In the genomic region with DNA sequence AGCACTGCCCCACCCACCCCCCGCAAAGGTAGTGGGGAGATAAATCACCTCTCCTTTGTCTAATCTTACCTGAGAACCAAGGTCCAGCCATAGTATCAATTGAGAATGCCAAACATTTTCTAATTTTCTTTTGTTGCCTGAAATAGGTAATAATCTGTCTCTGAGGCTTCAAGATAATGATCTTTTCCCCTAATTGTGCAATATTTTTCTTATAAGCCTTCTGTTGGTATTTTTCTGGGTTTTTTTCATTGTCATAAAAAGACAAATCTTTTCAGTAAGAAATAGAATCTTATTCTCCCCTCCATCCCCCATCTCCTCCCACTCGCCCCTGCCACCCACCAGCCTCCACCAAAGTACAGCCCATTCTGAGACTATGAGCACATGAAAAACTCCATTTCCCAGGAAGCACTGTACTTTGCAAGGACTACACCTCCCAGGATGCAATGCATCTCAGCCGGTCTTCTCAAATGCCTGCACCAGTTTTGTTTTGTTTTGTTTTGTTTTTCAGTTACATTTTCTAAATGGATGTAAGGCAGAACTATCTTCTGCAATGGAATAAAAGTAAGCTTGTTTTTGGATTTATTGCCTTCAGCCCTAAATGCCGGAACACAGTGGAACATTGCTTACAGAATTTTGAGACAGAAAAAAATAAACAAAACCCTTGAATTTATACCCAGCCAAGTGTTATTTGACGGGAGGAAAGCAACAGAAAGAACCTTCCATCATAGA, we compare ENCODE assay signal across 8 cellular contexts.
DNase-seq lines count a peak whose midpoint lies in the region; ATAC-seq and TF ChIP-seq lines count a peak whose summit lies in the region.

No MANE protein-coding gene starts in this region.

- H2AFZ ChIP-seq in Loucy (ENCODE audit: low read length) = peak overlapping the region; percentile 84

- H3K4me3 ChIP-seq in heart left ventricle (peak overlapping the region in 8 of 12 donors; percentile 5 to 39 (median 22)), Loucy (ENCODE audit: low read length, poor library complexity, severe bottlenecking) (peak overlapping the region; percentile 69), right atrium auricular region (peak overlapping the region; percentile 10 to 28), skeletal muscle satellite cell (ENCODE audit: low read length) (peak overlapping the region; percentile 50)

- H3K9ac ChIP-seq in Loucy (ENCODE audit: low read depth, low read length, poor library complexity, severe bottlenecking) (peak overlapping the region; percentile 56), skeletal muscle satellite cell (ENCODE audit: low read depth, low read length) (no peak overlapping the region)

- no peaks in the 10 kb centered on the region for H3K79me2 ChIP-seq in Loucy (ENCODE audit: insufficient read depth, low read length)

- H3K4me2 ChIP-seq in Loucy (ENCODE audit: low read depth, low read length, poor library complexity, severe bottlenecking) (peak overlapping the region; percentile 57), skeletal muscle satellite cell (ENCODE audit: low read length) (peak overlapping the region; percentile 6)

- H3K4me3 Mint-ChIP-seq in activated CD4-positive, alpha-beta memory T cell treated with anti-CD3 and anti-CD28 coated beads for 36 hours = peak overlapping the region; percentile 52

- H3K4me1 ChIP-seq in heart left ventricle (no peaks in the 10 kb centered on the region), Loucy (ENCODE audit: insufficient read depth, low read length, poor library complexity, severe bottlenecking) (no peaks in the 10 kb centered on the region), right atrium auricular region (no peaks in the 10 kb centered on the region), skeletal muscle satellite cell (ENCODE audit: control insufficient read depth, insufficient read depth, low read length) (no peaks in the 10 kb centered on the region)

- CTCF ChIA-PET in HEK293T (lab: Yijun Ruan, JAX) = no interaction called here
- CTCF ChIA-PET in activated CD4-positive, alpha-beta memory T cell treated with anti-CD3 and anti-CD28 coated beads for 36 hours (lab: Charles Lee) = interaction anchor here (0.6 kb wide), 1 partner anchor 8 kb away, joined by 4 read pairs; no protein-coding TSS in a partner anchor

- POLR2A ChIA-PET in HEK293T (lab: Yijun Ruan, JAX) = no interaction called here
- POLR2A ChIA-PET in activated CD4-positive, alpha-beta memory T cell treated with anti-CD3 and anti-CD28 coated beads for 36 hours (lab: Charles Lee) = no interaction called here

- H3K9me3 ChIP-seq in heart left ventricle = no peaks in the 10 kb centered on the region
- no peaks in the 10 kb centered on the region for H3K9me3 ChIP-seq in Loucy (ENCODE audit: insufficient read depth, low read depth, low read length)
- H3K9me3 ChIP-seq in right atrium auricular region = no peaks in the 10 kb centered on the region
- no peaks in the 10 kb centered on the region for H3K9me3 ChIP-seq in skeletal muscle satellite cell (replicated peaks; ENCODE audit: low read length)

- no peaks in the 10 kb centered on the region for H3K36me3 Mint-ChIP-seq in activated CD4-positive, alpha-beta memory T cell treated with anti-CD3 and anti-CD28 coated beads for 36 hours

- no peaks in the 10 kb centered on the region for H3K9me3 Mint-ChIP-seq in activated CD4-positive, alpha-beta memory T cell treated with anti-CD3 and anti-CD28 coated beads for 36 hours

- no peak for DNase-seq in heart left ventricle
- DNase-seq in left ventricle myocardium superior = no peak
- peak; percentile 75 for DNase-seq in HEK293T (ENCODE audit: extremely low spot score)
- DNase-seq in activated CD4-positive, alpha-beta memory T cell treated with anti-CD3 and anti-CD28 coated beads for 36 hours = peak; percentile 11
- DNase-seq in right atrium auricular region (ENCODE audit: low spot score) = no peak
- DNase-seq in NCI-H345 (lab: John Stamatoyannopoulos, UW) = no peak

- intact Hi-C loops in heart left ventricle (cut with DNase I) (no loop called here), left ventricle myocardium superior (cut with micrococcal nuclease) (no loop called here)
- intact Hi-C loops in activated CD4-positive, alpha-beta memory T cell treated with anti-CD3 and anti-CD28 coated beads for 36 hours (cut with micrococcal nuclease) = no loop called here

- H3K27me3 Mint-ChIP-seq in activated CD4-positive, alpha-beta memory T cell treated with anti-CD3 and anti-CD28 coated beads for 36 hours = peaks cover 4% of the 10 kb centered on the region

- H3K27ac ChIP-seq in heart left ventricle (no peak overlapping the region), right atrium auricular region (no peak overlapping the region)

- ATAC-seq in heart left ventricle = no peak
- no peak for ATAC-seq in left ventricle myocardium superior

- H4K20me1 ChIP-seq in Loucy (ENCODE audit: insufficient read depth, low read length, poor library complexity, severe bottlenecking) = no peaks in the 10 kb centered on the region

- no peaks in the 10 kb centered on the region for H3F3A ChIP-seq in Loucy (ENCODE audit: low read depth)

- 37 to 56% (median 45%) methylated on average over 5 of the region's 5 CpGs for WGBS in heart left ventricle, 4 donors

- no peaks in the 10 kb centered on the region for H3K9me2 ChIP-seq in Loucy (replicated peaks; ENCODE audit: low read depth, low read length)

- no peaks in the 10 kb centered on the region for H3K36me3 ChIP-seq in heart left ventricle
- no peaks in the 10 kb centered on the region for H3K36me3 ChIP-seq in Loucy (ENCODE audit: insufficient read depth, low read length)
- no peaks in the 10 kb centered on the region for H3K36me3 ChIP-seq in right atrium auricular region
- no peaks in the 10 kb centered on the region for H3K36me3 ChIP-seq in skeletal muscle satellite cell (ENCODE audit: insufficient read depth, low read length)

- peaks cover 5% of the 10 kb centered on the region for H3K4me1 Mint-ChIP-seq in activated CD4-positive, alpha-beta memory T cell treated with anti-CD3 and anti-CD28 coated beads for 36 hours (ENCODE audit: low read depth)

- TF ChIP-seq POLR2A in heart left ventricle (IDR thresholded peaks at IDR 0.05) = no peak

- no peak for TF ChIP-seq CTCF in heart left ventricle (IDR thresholded peaks at IDR 0.05)
- no peak for TF ChIP-seq CTCF in Loucy (conservative IDR thresholded peaks at IDR 0.05; ENCODE audit: low read length)
- no peak for TF ChIP-seq CTCF in right atrium auricular region (IDR thresholded peaks at IDR 0.05)

- H3K27me3 ChIP-seq in heart left ventricle (peaks cover 0 to 4% (median 0%) of the 10 kb centered on the region in 9 donors), Loucy (ENCODE audit: insufficient read depth, low read length, poor library complexity, severe bottlenecking) (no peaks in the 10 kb centered on the region), right atrium auricular region (no peaks in the 10 kb centered on the region), skeletal muscle satellite cell (ENCODE audit: control insufficient read depth, insufficient read depth, low read length) (no peaks in the 10 kb centered on the region)

- no peak overlapping the region for H3K27ac Mint-ChIP-seq in activated CD4-positive, alpha-beta memory T cell treated with anti-CD3 and anti-CD28 coated beads for 36 hours

TF ChIP-seq in HEK293T, 16 proteins besides CTCF, POLR2A, EP300 and RAD21:
- peak; percentile 83 for TF ChIP-seq SUZ12 (IDR thresholded peaks at IDR 0.05)
- no peak for TF ChIP-seq SP1 (IDR thresholded peaks at IDR 0.05)
- no peak for TF ChIP-seq BHLHE40 (IDR thresholded peaks at IDR 0.05; ENCODE audit: borderline replicate concordance)
- peak; percentile 54 for TF ChIP-seq L3MBTL2 (conservative IDR thresholded peaks at IDR 0.05)

Comparison
In these comparisons a context has a peak if more than half of its experiments do, and no peak if none do; other contexts are left out.
1. DNase-seq: peak in HEK293T (single experiment) and activated CD4-positive, alpha-beta memory T cell treated with anti-CD3 and anti-CD28 coated beads for 36 hours (single experiment); none in heart left ventricle (0 of 5), left ventricle myocardium superior (single experiment), right atrium auricular region (single experiment) and NCI-H345 (single experiment).
2. H3K4me3 ChIP-seq: peak in every context shown above with its lines; median percentile 69 in Loucy; 50 in skeletal muscle satellite cell; 22 in heart left ventricle; 19 in right atrium auricular region.